In genomic region chr19:3580156-3580955, GRCh38 we compare ENCODE assay signal across 10 cellular contexts. TPM values are rescaled to one million over a fixed set of nuclear protein-coding genes. Genes with fewer than 3 reads are reported as not detected.
DNase-seq lines count a peak whose midpoint lies in the region; ATAC-seq and TF ChIP-seq lines count a peak whose summit lies in the region.
"Had no signal": no experiment of that assay in that cellular context is flagged by ENCODE, and none has a peak within 500 bp of the region (broad histone marks: within the 10 kb centered on the region; RNA-seq: fewer than 3 reads in every experiment).

No MANE protein-coding gene starts in this region.

- TF ChIP-seq POLR2A in breast epithelium (IDR thresholded peaks at IDR 0.05), result no peak

- H3K27ac ChIP-seq in breast epithelium (peak overlapping the region in 1 of 2 donors; percentile 44), coronary artery (peak overlapping the region; percentile 29 to 84), mucosa of rectum (ENCODE audit: low read depth in 2 of 2, low read length in 2 of 2) (peak overlapping the region; percentile 39 to 56)

- H3K27me3 ChIP-seq in breast epithelium (peaks cover 0 to 5% of the 10 kb centered on the region in 2 donors), mucosa of rectum (ENCODE audit: control insufficient read depth in 2 of 2, insufficient read depth in 2 of 2, low read length in 2 of 2) (peaks cover 0 to 3% of the 10 kb centered on the region in 2 donors)

- no peak overlapping the region for H3K27ac Mint-ChIP-seq in MCF 10A (ENCODE audit: low read depth, unreplicated experiment)
- peak overlapping the region in 2 of 10 donors; percentile 33 to 34 for H3K27ac Mint-ChIP-seq in naive thymus-derived CD8-positive, alpha-beta T cell
- H3K27ac Mint-ChIP-seq: activated B cell treated with CpG ODN at 0.5 μM for 24 hours had no signal

- no peaks in the 10 kb centered on the region for H3K27me3 Mint-ChIP-seq in MCF 10A (ENCODE audit: insufficient read depth, unreplicated experiment)
- no peaks in the 10 kb centered on the region for H3K27me3 Mint-ChIP-seq in naive thymus-derived CD8-positive, alpha-beta T cell

- CTCF ChIA-PET in MCF 10A (lab: Yijun Ruan, JAX), result interaction anchor here (0.6 to 1.0 kb wide), 2 partner anchors 37 to 275 kb away, joined by 3 read pairs; no protein-coding TSS in a partner anchor

- H3K36me3 ChIP-seq in breast epithelium (no peaks in the 10 kb centered on the region), mucosa of rectum (ENCODE audit: control insufficient read depth in 2 of 2, insufficient read depth in 2 of 2, low read length in 2 of 2) (peaks cover 0 to 2% of the 10 kb centered on the region in 2 donors)

- TF ChIP-seq CTCF in MCF 10A (IDR thresholded peaks at IDR 0.05; ENCODE audit: unreplicated experiment) (no peak), breast epithelium (IDR thresholded peaks at IDR 0.05) (no peak), coronary artery (IDR thresholded peaks at IDR 0.05) (no peak)

- H3K4me3 Mint-ChIP-seq in MCF 10A (ENCODE audit: unreplicated experiment), result no peak overlapping the region
- no peak overlapping the region for H3K4me3 Mint-ChIP-seq in naive thymus-derived CD8-positive, alpha-beta T cell
- H3K4me3 Mint-ChIP-seq: activated B cell treated with CpG ODN at 0.5 μM for 24 hours had no signal

- POLR2A ChIA-PET in MCF 10A (lab: Yijun Ruan, JAX), result interaction anchor here (0.7 to 0.8 kb wide), 2 partner anchors 11 to 670 kb away, joined by 3 read pairs; no protein-coding TSS in a partner anchor
- POLR2A ChIA-PET in naive thymus-derived CD8-positive, alpha-beta T cell (lab: Charles Lee), result interaction anchor here (0.6 kb wide), 1 partner anchor 23 kb away, joined by 3 read pairs; the partner anchor contains the start of gene MFSD12

- peaks cover 13% of the 10 kb centered on the region for H3K4me1 Mint-ChIP-seq in MCF 10A (ENCODE audit: insufficient read depth, unreplicated experiment)
- peaks cover 0 to 2% (median under 1%) of the 10 kb centered on the region in 4 donors for H3K4me1 Mint-ChIP-seq in naive thymus-derived CD8-positive, alpha-beta T cell

- H3K36me3 Mint-ChIP-seq in MCF 10A (ENCODE audit: insufficient read depth, unreplicated experiment), result peaks cover 20% of the 10 kb centered on the region
- H3K36me3 Mint-ChIP-seq in naive thymus-derived CD8-positive, alpha-beta T cell, result peaks cover 0 to under 1% (median under 1%) of the 10 kb centered on the region in 3 donors

- no TSS peak for BruUV-seq in MCF 10A (replicated peaks; lab: Mats Ljungman, UMichigan)

- intact Hi-C loops in MCF 10A (cut with micrococcal nuclease) (no loop called here), breast epithelium (cut with DNase I; ENCODE audit: low total_unique reads) (no loop called here), posterior vena cava (cut with DNase I) (no loop called here)

- H3K4me1 ChIP-seq in breast epithelium (no peaks in the 10 kb centered on the region), mucosa of rectum (ENCODE audit: control insufficient read depth in 2 of 2, insufficient read depth in 2 of 2, low read length in 2 of 2) (peaks cover 10 to 11% of the 10 kb centered on the region in 2 donors)

- DNase-seq in MCF 10A (ENCODE audit: unreplicated experiment) (peak; percentile 81), breast epithelium (ENCODE audit: low spot score in 2 of 2) (no peak), coronary artery (ENCODE audit: low spot score) (no peak), posterior vena cava (ENCODE audit: low spot score) (no peak)
- DNase-seq in naive thymus-derived CD8-positive, alpha-beta T cell, result no peak
- DNase-seq: activated B cell treated with CpG ODN at 0.5 μM for 24 hours, GOT3 had no signal

- no peaks in the 10 kb centered on the region for H3K9me3 Mint-ChIP-seq in MCF 10A (ENCODE audit: unreplicated experiment)
- H3K9me3 Mint-ChIP-seq in naive thymus-derived CD8-positive, alpha-beta T cell, result peaks cover 0 to 1% (median 0%) of the 10 kb centered on the region in 9 donors
- H3K9me3 Mint-ChIP-seq: activated B cell treated with CpG ODN at 0.5 μM for 24 hours had no signal

- no peak overlapping the region for H3K4me3 ChIP-seq in breast epithelium
- no peak overlapping the region for H3K4me3 ChIP-seq in coronary artery
- H3K4me3 ChIP-seq in mucosa of rectum (ENCODE audit: low read length in 2 of 2), result no peak overlapping the region

- H3K9me3 ChIP-seq in breast epithelium, result no peaks in the 10 kb centered on the region
- no peaks in the 10 kb centered on the region for H3K9me3 ChIP-seq in mucosa of rectum (ENCODE audit: control insufficient read depth in 2 of 2, low read length in 2 of 2)

- no peak for ATAC-seq in GM18870 (IDR thresholded peaks at IDR 0.05; ENCODE audit: unreplicated experiment)
- ATAC-seq in HG02981 (IDR thresholded peaks at IDR 0.05; ENCODE audit: unreplicated experiment), result no peak
- ATAC-seq in naive thymus-derived CD8-positive, alpha-beta T cell, result no peak

- H3K9ac ChIP-seq in mucosa of rectum (ENCODE audit: low read depth in 1 of 2, low read length in 2 of 2), result no peak overlapping the region

RNA-seq across cellular contexts. Expression of gene GIPC3, which starts 4.9 kb away (rescaled TPM):
- total RNA-seq in MCF 10A (2022), result not detected in 2 replicates
- total RNA-seq in breast epithelium, result under 1 TPM; 0.29 to 0.66 (median 0.64) TPM
- total RNA-seq in posterior vena cava, result 10 to 100 TPM; 13.9 to 14.6 TPM
- total RNA-seq in naive thymus-derived CD8-positive, alpha-beta T cell, result 1 to 10 TPM; 3.5 to 3.7 TPM
- 1 to 10 TPM in 2 of 3 donors, under 1 TPM in 1; 0.76 to 3.0 (median 1.1) TPM for polyA plus RNA-seq in naive thymus-derived CD8-positive, alpha-beta T cell

RNA-seq across cellular contexts. Expression of gene HMG20B, which starts 7.6 kb away (rescaled TPM):
- total RNA-seq in MCF 10A (2022) (54.7 and 64.7 TPM in 2 replicates), breast epithelium (100 to 1,000 TPM; 120 to 142 (median 127) TPM), posterior vena cava (100 to 1,000 TPM in 1 of 2 donors, 10 to 100 TPM in 1; 96.8 to 111 TPM)
- 10 to 100 TPM; 50.7 to 59.7 TPM for total RNA-seq in naive thymus-derived CD8-positive, alpha-beta T cell
- polyA plus RNA-seq in naive thymus-derived CD8-positive, alpha-beta T cell, result 10 to 100 TPM; 45.8 to 55.9 (median 53.9) TPM

RNA-seq across cellular contexts. Expression of gene MFSD12, which starts 23.0 kb away (rescaled TPM):
- total RNA-seq in MCF 10A (2022), result 77.5 and 79.4 TPM in 2 replicates
- 10 to 100 TPM; 44.5 to 50.9 (median 44.9) TPM for total RNA-seq in breast epithelium
- total RNA-seq in posterior vena cava, result 10 to 100 TPM; 49.6 to 52.7 TPM
- 100 to 1,000 TPM; 134 to 146 TPM for total RNA-seq in naive thymus-derived CD8-positive, alpha-beta T cell
- polyA plus RNA-seq in naive thymus-derived CD8-positive, alpha-beta T cell, result 10 to 100 TPM; 33.1 to 59.6 (median 42.5) TPM

RNA-seq across cellular contexts. Expression of gene TBXA2R, which starts 26.3 kb away (rescaled TPM):
- total RNA-seq in MCF 10A (2022), result not detected in 2 replicates
- under 1 TPM; 0.32 to 0.44 (median 0.33) TPM for total RNA-seq in breast epithelium
- total RNA-seq in posterior vena cava, result 10 to 100 TPM; 46.9 to 49.6 TPM
- 10 to 100 TPM; 18.5 to 19.1 TPM for total RNA-seq in naive thymus-derived CD8-positive, alpha-beta T cell
- polyA plus RNA-seq in naive thymus-derived CD8-positive, alpha-beta T cell, result 10 to 100 TPM; 11.7 to 26.9 (median 23.9) TPM

RNA-seq across cellular contexts. Expression of gene TEKTIP1, which starts 41.4 kb away (rescaled TPM):
- total RNA-seq in MCF 10A (2022) (0.49 and 1.0 TPM in 2 replicates), breast epithelium (1 to 10 TPM in 1 of 3 donors, not detected in 2; 2.0 TPM), posterior vena cava (1 to 10 TPM in 1 of 2 donors, under 1 TPM in 1; 0.90 to 2.6 TPM)
- 10 to 100 TPM in 1 of 2 experiments, 1 to 10 TPM in 1; 8.8 to 12.5 TPM for total RNA-seq in naive thymus-derived CD8-positive, alpha-beta T cell
- polyA plus RNA-seq in naive thymus-derived CD8-positive, alpha-beta T cell, result under 1 TPM in 1 of 3 donors, not detected in 2; 0.45 TPM
